ENCODE assay signal across 8 cellular contexts in the genomic region with DNA sequence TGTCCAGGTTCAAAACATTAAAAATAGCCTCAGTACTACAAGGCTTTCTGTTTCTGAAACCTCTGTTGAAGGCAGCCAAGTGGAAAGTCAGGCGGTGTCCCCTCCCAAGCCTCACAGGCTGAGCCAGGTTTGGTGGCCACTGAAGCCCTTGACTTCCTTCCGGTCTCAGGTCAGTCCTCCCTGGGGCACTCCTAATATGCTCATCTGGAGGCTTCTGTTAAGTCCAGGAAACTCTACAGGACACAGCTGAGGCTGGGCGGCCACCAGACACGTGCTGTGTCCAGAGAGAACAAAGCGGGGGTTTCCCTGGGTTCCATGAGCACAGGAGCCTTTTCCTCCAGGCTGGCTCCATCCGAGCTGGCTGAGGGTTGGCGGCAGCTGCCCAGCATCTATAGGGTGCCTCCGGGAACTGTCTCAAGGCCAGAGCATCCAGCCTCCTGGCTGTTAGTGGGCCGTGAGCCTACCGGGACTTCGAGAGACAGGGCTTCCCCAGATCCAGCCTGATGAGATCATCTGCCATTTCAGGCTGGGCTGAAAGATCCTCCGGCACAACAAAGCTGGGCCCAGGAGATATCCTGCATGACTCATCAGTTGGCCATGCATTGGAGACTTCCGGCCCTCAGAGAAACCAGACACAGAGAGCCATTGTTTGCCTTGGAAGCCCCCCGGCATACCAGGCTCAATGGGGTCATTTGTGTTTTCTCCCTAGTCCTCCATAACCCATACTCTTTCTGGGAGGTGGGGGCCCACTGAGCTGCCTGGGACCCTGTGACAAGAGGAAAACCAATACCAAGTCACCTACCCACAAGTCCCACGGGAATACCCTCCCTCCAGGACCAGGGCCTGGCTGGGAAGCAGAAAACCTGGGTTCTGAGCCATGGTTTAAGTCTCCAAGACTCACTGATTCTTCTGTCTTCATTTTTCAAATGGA.
A peak's percentile ranks its signal among the peaks of the same experiment; 100 is the strongest.
DNase-seq lines count a peak whose midpoint lies in the region; ATAC-seq and TF ChIP-seq lines count a peak whose summit lies in the region.

No MANE protein-coding gene starts in this region.

- peak; percentile 74 for ATAC-seq in GM21423 (IDR thresholded peaks at IDR 0.05; ENCODE audit: unreplicated experiment)
- ATAC-seq in HG03575 (IDR thresholded peaks at IDR 0.05; ENCODE audit: extremely low read depth, insufficient number of reproducible peaks, low FRiP score, unreplicated experiment), result peak; percentile 59
- ATAC-seq in left ventricle myocardium superior, result peak; percentile 91

- intact Hi-C loops in left ventricle myocardium superior (cut with micrococcal nuclease), result no loop called here

- H3K4me3 ChIP-seq in retinal pigment epithelial cell (ENCODE audit: low read length), result no peak overlapping the region

- DNase-seq in Caki2 (ENCODE audit: low read depth) (peak; percentile 96), amniotic stem cell (lab: John Stamatoyannopoulos, UW) (peak; percentile 95), left ventricle myocardium superior (peak; percentile 83), retinal pigment epithelial cell (ENCODE audit: low read depth) (peak; percentile 83), T-helper 2 cell (no peak)
- no peak for DNase-seq in effector CD4-positive, alpha-beta T cell

- no peak for TF ChIP-seq CTCF in retinal pigment epithelial cell (conservative IDR thresholded peaks at IDR 0.05; ENCODE audit: low read depth, low read length)

- in situ Hi-C loops in Caki2 (cut with HindIII; ENCODE audit: low pct_unique_long_range_greater_than_20kb, low sequenced_read_pairs), result no loop called here

Comparison
In these comparisons a context has a peak if more than half of its experiments do, and no peak if none do; other contexts are left out.
1. DNase-seq: peak in Caki2 (single experiment), amniotic stem cell (single experiment), left ventricle myocardium superior (single experiment) and retinal pigment epithelial cell (single experiment); none in T-helper 2 cell (0 of 5) and effector CD4-positive, alpha-beta T cell (single experiment).
2. Peak in every context shown above with its lines, with median percentiles within 50 percentile points of each other: ATAC-seq.